ENCODE assay signal across 8 cellular contexts in the genomic region with DNA sequence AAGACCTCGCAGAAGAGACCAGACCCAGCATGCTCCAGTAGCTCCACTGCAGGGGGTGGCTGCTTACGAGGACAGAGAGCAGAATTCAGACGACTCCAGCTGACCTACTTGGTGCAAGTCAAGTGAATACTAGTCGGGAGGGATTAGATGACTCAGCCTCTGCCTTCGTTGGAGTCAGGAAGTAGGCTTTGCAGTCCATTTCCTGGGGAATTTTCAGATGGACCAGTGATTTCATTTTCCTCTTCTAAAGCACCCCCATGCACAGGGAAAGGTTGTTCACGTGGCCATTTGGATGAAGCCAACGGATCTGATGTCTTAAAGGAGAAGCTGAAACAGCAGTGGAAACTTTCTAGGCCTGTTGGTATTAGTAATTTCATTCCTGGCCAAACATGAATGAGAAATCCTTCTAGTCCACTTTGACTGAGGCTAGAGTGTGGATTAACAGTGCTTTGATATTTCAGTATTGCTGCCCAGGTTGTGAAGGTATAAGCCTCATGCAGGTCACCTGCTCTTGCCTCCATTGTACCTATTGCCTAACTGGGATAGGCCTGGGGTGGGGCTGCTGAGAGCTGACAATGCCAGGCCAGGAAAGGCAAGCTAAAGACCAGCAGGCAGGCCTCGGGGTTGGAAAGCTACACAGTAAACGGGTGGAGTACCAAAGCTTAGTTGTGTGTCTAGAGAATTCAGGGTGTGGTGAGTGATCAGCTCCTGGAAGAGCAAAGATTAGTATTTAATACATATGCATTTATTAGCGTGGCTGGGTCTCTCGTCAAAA.
DNase-seq lines count a peak whose midpoint lies in the region; ATAC-seq, FAIRE-seq and TF ChIP-seq lines count a peak whose summit lies in the region.

No MANE protein-coding gene starts in this region.

- FAIRE-seq in bronchial epithelial cell (lab: Jason Lieb, UNC), result peak; percentile 60

- intact Hi-C loops in mucosa of descending colon (cut with DNase I, micrococcal nuclease), result no loop called here

- H3K27me3 ChIP-seq in BLaER1 treated with 17β-estradiol and CSF1 and Interleukin-3, amounts not matched to agents 10 nM and 100 nM, result no peaks in the 10 kb centered on the region
- no peaks in the 10 kb centered on the region for H3K27me3 ChIP-seq in bronchial epithelial cell (ENCODE audit: control insufficient read depth, insufficient read depth, low read length)

- ATAC-seq in mucosa of descending colon (peak; percentile 82), GM18873 (IDR thresholded peaks at IDR 0.05; ENCODE audit: low FRiP score, unreplicated experiment) (no peak)

- no peaks in the 10 kb centered on the region for H3K9me3 ChIP-seq in BLaER1 treated with 17β-estradiol and CSF1 and Interleukin-3, amounts not matched to agents 10 nM and 100 nM (replicated peaks in 1 of 11)
- no peaks in the 10 kb centered on the region for H3K9me3 ChIP-seq in mucosa of descending colon

- peaks cover 0 to 53% (median 25%) of the 10 kb centered on the region in 10 experiments; a peak in 13 of 20 replicates for H3K4me1 ChIP-seq in BLaER1 treated with 17β-estradiol and CSF1 and Interleukin-3, amounts not matched to agents 10 nM and 100 nM
- peaks cover 35% of the 10 kb centered on the region for H3K4me1 ChIP-seq in mucosa of descending colon (ENCODE audit: low read depth)

- peak overlapping the region in 2 of 11 experiments; percentile 39 to 41; a peak in 3 of 22 replicates for H3K27ac ChIP-seq in BLaER1 treated with 17β-estradiol and CSF1 and Interleukin-3, amounts not matched to agents 10 nM and 100 nM

- peak overlapping the region in 7 of 11 experiments; percentile 7 to 88 (median 79); a peak in 11 of 22 replicates for H3K4me2 ChIP-seq in BLaER1 treated with 17β-estradiol and CSF1 and Interleukin-3, amounts not matched to agents 10 nM and 100 nM

- H4K20me1 ChIP-seq in BLaER1 treated with 17β-estradiol and CSF1 and Interleukin-3, amounts not matched to agents 10 nM and 100 nM, result no peaks in the 10 kb centered on the region

- TF ChIP-seq CTCF in bronchial epithelial cell (IDR thresholded peaks at IDR 0.05; ENCODE audit: insufficient read depth, low read length, severe bottlenecking) (no peak), mucosa of descending colon (IDR thresholded peaks at IDR 0.05) (no peak)

- peaks cover 0 to 9% (median 0%) of the 10 kb centered on the region in 11 experiments; a peak in 5 of 22 replicates for H3K36me3 ChIP-seq in BLaER1 treated with 17β-estradiol and CSF1 and Interleukin-3, amounts not matched to agents 10 nM and 100 nM
- H3K36me3 ChIP-seq in bronchial epithelial cell (ENCODE audit: control insufficient read depth, insufficient read depth, low read length) (no peaks in the 10 kb centered on the region), mucosa of descending colon (ENCODE audit: low read depth) (no peaks in the 10 kb centered on the region)

- no peak overlapping the region for H3K4me3 ChIP-seq in BLaER1 treated with 17β-estradiol and CSF1 and Interleukin-3, amounts not matched to agents 10 nM and 100 nM
- H3K4me3 ChIP-seq in bronchial epithelial cell (ENCODE audit: low read depth, low read length) (no peak overlapping the region), mucosa of descending colon (no peak overlapping the region)

- peak; percentile 54 to 55 for DNase-seq in Kasumi-1 (lab: John Stamatoyannopoulos, UW)
- DNase-seq in bronchial epithelial cell (ENCODE audit: low read depth), result peak; percentile 99
- peak; percentile 77 to 84 (median 80) for DNase-seq in mucosa of descending colon
- no peak for DNase-seq in medulla oblongata (ENCODE audit: extremely low spot score)
- DNase-seq in DMS153 (lab: John Stamatoyannopoulos, UW), result no peak
- DNase-seq in NCI-H1092 (lab: John Stamatoyannopoulos, UW), result no peak

- no peak overlapping the region for H3K9ac ChIP-seq in BLaER1 treated with 17β-estradiol and CSF1 and Interleukin-3, amounts not matched to agents 10 nM and 100 nM

Comparison
In these comparisons a context has a peak if more than half of its experiments do, and no peak if none do; other contexts are left out.
1. DNase-seq: peak in Kasumi-1 (2 of 2), bronchial epithelial cell (single experiment) and mucosa of descending colon (3 of 3); none in medulla oblongata (single experiment), DMS153 (single experiment) and NCI-H1092 (single experiment).